Comparison of ENCODE assay signal across 9 cellular contexts in the genomic region with DNA sequence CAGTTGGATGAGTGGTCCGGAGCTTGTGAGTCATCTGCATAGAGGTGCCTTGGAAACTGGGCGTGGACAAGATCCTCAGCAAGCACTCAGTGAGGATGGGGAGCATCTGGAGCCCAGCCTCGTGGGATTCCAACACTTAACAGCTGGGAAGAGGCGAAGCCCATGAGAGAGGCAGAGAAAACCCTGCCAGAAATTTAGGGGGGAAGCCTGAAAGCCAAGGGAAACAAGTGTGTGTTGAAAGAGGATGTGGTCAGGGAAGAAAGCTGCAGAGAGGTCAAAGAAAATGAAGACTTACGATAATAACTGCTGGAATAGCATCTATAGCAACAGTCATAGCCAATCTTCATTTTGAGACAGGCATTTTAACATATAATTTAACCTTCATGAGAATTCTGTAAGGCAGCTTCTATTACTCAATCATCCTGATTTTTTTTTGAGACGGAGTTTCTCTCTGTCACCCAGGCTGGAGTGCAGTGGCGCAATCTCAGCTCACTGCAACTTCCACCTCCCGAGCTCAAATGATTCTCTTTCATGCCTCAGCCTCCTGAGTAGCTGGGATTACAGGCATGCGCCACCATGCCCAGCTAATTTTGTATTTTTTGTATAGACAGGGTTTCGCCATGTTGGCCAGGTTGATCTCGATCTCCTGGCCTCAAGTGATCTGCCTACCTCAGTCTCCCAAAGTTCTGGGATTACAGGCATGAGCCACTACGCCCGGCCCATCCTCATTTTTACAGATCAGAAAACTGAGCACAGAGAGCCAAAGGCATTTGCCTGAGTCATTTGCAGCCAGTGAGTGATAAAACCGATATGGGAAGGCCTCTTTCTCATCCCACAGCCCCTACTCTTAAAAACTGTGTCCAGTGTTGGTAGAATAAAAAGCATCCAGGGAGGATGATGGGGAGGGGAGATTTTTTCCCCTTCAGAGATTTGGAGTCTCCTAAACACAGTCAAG.
A peak's percentile ranks its signal among the peaks of the same experiment; 100 is the strongest.
DNase-seq lines count a peak whose midpoint lies in the region; ATAC-seq, FAIRE-seq and TF ChIP-seq lines count a peak whose summit lies in the region.
"Had no signal": no experiment of that assay in that cellular context is flagged by ENCODE, and none has a peak within 500 bp of the region (broad histone marks: within the 10 kb centered on the region; RNA-seq: fewer than 3 reads in every experiment).

No MANE protein-coding gene starts in this region.

- intact Hi-C loops in K562 (cut with micrococcal nuclease) (no loop called here), left lung (cut with DNase I) (loop anchor here in 1 of 2 donors (10.0 kb wide), 1 partner anchor 192 kb away; no protein-coding TSS in a partner anchor)

- H2AFZ ChIP-seq in K562 (ENCODE audit: low read depth, low read length) = no peak overlapping the region

- no peak overlapping the region for H3K4me3 ChIP-seq in K562
- no peak overlapping the region for H3K4me3 ChIP-seq in left lung

- peak; percentile 87 for DNase-seq in AG20443 (ENCODE audit: low spot score)
- peak; percentile 71 to 72 for DNase-seq in Kasumi-1 (lab: John Stamatoyannopoulos, UW)
- no peak for DNase-seq in K562 (ENCODE audit: extremely low read depth in 1 of 4, low spot score in 3 of 4)
- DNase-seq in left lung = peak in 1 of 2 donors; percentile 51
- DNase-seq in activated CD4-positive, alpha-beta T cell treated with anti-CD3 and anti-CD28 coated beads, Interleukin-2, amount 50 U/mL, for 1 hour = no peak
- DNase-seq in NCI-H446 (lab: John Stamatoyannopoulos, UW) = no peak
- DNase-seq in retina = no peak
- no peak for DNase-seq in GM12892 (ENCODE audit: insufficient read length)
- DNase-seq: activated B cell treated with CpG ODN at 0.5 μM for 24 hours had no signal

- WGBS in K562 (ENCODE audit: insufficient coverage, low coverage, missing lambda C conversion rate) = 2% methylated on average over 14 of the region's 14 CpGs

- CTCF ChIA-PET in K562 (lab: Yijun Ruan, JAX; ENCODE audit: low intra/inter-chr PET ratio) = no interaction called here

- no peak overlapping the region for H3K9ac ChIP-seq in K562 (ENCODE audit: insufficient read depth in 1 of 2, low read depth in 2 of 2, low read length in 2 of 2)

- no peaks in the 10 kb centered on the region for H3K9me1 ChIP-seq in K562 (ENCODE audit: control insufficient read depth, insufficient read depth, low read length)

- no peaks in the 10 kb centered on the region for H3K79me2 ChIP-seq in K562 (ENCODE audit: control insufficient read depth, insufficient read depth, low read length)

- TF ChIP-seq RAD21 in K562 (CRISPR knock-in tag; conservative IDR thresholded peaks at IDR 0.05 in 1 of 2, IDR thresholded peaks at IDR 0.05 in 1 of 2) = no peak

- H3K36me3 ChIP-seq in K562 (ENCODE audit: control insufficient read depth, insufficient read depth, low read length) = no peaks in the 10 kb centered on the region
- peaks cover 0 to 7% of the 10 kb centered on the region in 2 donors for H3K36me3 ChIP-seq in left lung

- POLR2A ChIA-PET in K562 (lab: Yijun Ruan, JAX) = interaction anchor here (0.6 kb wide), 1 partner anchor 371 kb away, joined by 3 read pairs; no protein-coding TSS in a partner anchor

- H3K27me3 ChIP-seq in K562 (ENCODE audit: control insufficient read depth in 2 of 2, insufficient read depth in 2 of 2, low read length in 2 of 2) (peaks cover 18 to 38% of the 10 kb centered on the region in 2 experiments), left lung (no peaks in the 10 kb centered on the region)

- H3K4me1 ChIP-seq in K562 (replicated peaks in 1 of 2; ENCODE audit: control insufficient read depth in 2 of 2, insufficient read depth in 2 of 2, low read length in 2 of 2) = no peaks in the 10 kb centered on the region
- peaks cover 10 to 46% of the 10 kb centered on the region in 2 donors for H3K4me1 ChIP-seq in left lung

- H3K4me2 ChIP-seq in K562 (ENCODE audit: insufficient read depth, low read length) = no peak overlapping the region

- H3K27ac ChIP-seq in K562 (ENCODE audit: extremely low read depth, low read depth, low read length) = no peak overlapping the region
- H3K27ac ChIP-seq in left lung = peak overlapping the region; percentile 43 to 69

- no peak for TF ChIP-seq EP300 in K562 (IDR thresholded peaks at IDR 0.05; ENCODE audit: low read length)

- no peaks in the 10 kb centered on the region for H4K20me1 ChIP-seq in K562 (replicated peaks; ENCODE audit: control insufficient read depth, insufficient read depth, low read length)

- no peak for TF ChIP-seq CTCF in K562 (IDR thresholded peaks at IDR 0.05 in 2 of 3, conservative IDR thresholded peaks at IDR 0.05 in 1 of 3; ENCODE audit: insufficient read depth in 2 of 3, low read depth in 1 of 3, low read length in 3 of 3)
- TF ChIP-seq CTCF in left lung (IDR thresholded peaks at IDR 0.05) = no peak

- in situ Hi-C loops in K562 (cut with MboI) = no loop called here

- no peak for TF ChIP-seq POLR2A in K562 (conservative IDR thresholded peaks at IDR 0.05)
- no peak for TF ChIP-seq POLR2A in GM12892 (IDR thresholded peaks at IDR 0.05; ENCODE audit: low read depth, low read length)

- no peak for FAIRE-seq in K562 (lab: Jason Lieb, UNC)
- FAIRE-seq in GM12892 (lab: Jason Lieb, UNC) = no peak

- BruUV-seq in K562 (replicated peaks; lab: Mats Ljungman, UMichigan) = no TSS peak

- no peak for ATAC-seq in K562
- ATAC-seq in left lung = peak; percentile 57

- H3K9me3 ChIP-seq in K562 (replicated peaks; ENCODE audit: control insufficient read depth, insufficient read depth, low read depth, low read length) (no peaks in the 10 kb centered on the region), left lung (no peaks in the 10 kb centered on the region)

TF ChIP-seq in K562, 482 proteins besides CTCF, POLR2A, EP300 and RAD21:
- TF ChIP-seq HOXB6 (CRISPR knock-in tag; IDR thresholded peaks at IDR 0.05; ENCODE audit: borderline replicate concordance) = no peak
- no peak for TF ChIP-seq ATF3 (IDR thresholded peaks at IDR 0.05)
- TF ChIP-seq ATF3 (CRISPR knock-in tag; conservative IDR thresholded peaks at IDR 0.05) = no peak
- TF ChIP-seq, protein P1, sequence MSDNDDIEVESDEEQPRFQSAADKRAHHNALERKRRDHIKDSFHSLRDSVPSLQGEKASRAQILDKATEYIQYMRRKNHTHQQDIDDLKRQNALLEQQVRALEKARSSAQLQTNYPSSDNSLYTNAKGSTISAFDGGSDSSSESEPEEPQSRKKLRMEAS (CRISPR knock-in tag; IDR thresholded peaks at IDR 0.05) = no peak
- no peak for TF ChIP-seq CEBPG (CRISPR knock-in tag; IDR thresholded peaks at IDR 0.05)
- peak; percentile 62 to 79 for TF ChIP-seq CEBPG (tag; conservative IDR thresholded peaks at IDR 0.05 in 1 of 2, IDR thresholded peaks at IDR 0.05 in 1 of 2)
- TF ChIP-seq E2F5 (CRISPR knock-in tag; IDR thresholded peaks at IDR 0.05) = no peak
- TF ChIP-seq FOSL1 (tag; conservative IDR thresholded peaks at IDR 0.05) = 0 out of 2 replicates have a peak, but pooled peaks have one; percentile 28
- TF ChIP-seq NR0B1 (IDR thresholded peaks at IDR 0.05; ENCODE audit: partially characterized antibody) = no peak
- no peak for TF ChIP-seq HNRNPL (IDR thresholded peaks at IDR 0.05; ENCODE audit: low read depth, low read length)

Comparison
In these comparisons a context has a peak if more than half of its experiments do, and no peak if none do; other contexts are left out.
1. DNase-seq: peak in AG20443 (single experiment) and Kasumi-1 (2 of 2); none in K562 (0 of 4), activated CD4-positive, alpha-beta T cell treated with anti-CD3 and anti-CD28 coated beads, Interleukin-2, amount 50 U/mL, for 1 hour (single experiment), NCI-H446 (0 of 2), retina (single experiment) and GM12892 (single experiment).